In genomic region chr7:53218730-53219504, GRCh38 we compare ENCODE assay signal across 14 cellular contexts.
DNase-seq lines count a peak whose midpoint lies in the region; ATAC-seq and TF ChIP-seq lines count a peak whose summit lies in the region.
"Had no signal": no experiment of that assay in that cellular context is flagged by ENCODE, and none has a peak within 500 bp of the region (broad histone marks: within the 10 kb centered on the region; RNA-seq: fewer than 3 reads in every experiment).

No MANE protein-coding gene starts in this region.

- CTCF ChIA-PET in activated naive CD4-positive, alpha-beta T cell treated with anti-CD3 and anti-CD28 coated beads for 36 hours (lab: Charles Lee): no interaction called here

- TF ChIP-seq POLR2A in suprapubic skin (IDR thresholded peaks at IDR 0.05) (no peak), erythroblast (IDR thresholded peaks at IDR 0.05; ENCODE audit: low read length) (no peak)

- H3K27me3 ChIP-seq in ascending aorta (no peaks in the 10 kb centered on the region), cardiac muscle cell (no peaks in the 10 kb centered on the region), mesendoderm (ENCODE audit: insufficient read depth, low read length, poor library complexity) (no peaks in the 10 kb centered on the region), suprapubic skin (peaks cover 7% of the 10 kb centered on the region)

- intact Hi-C loops in ascending aorta (cut with DNase I): no loop called here
- intact Hi-C loops in activated naive CD4-positive, alpha-beta T cell treated with anti-CD3 and anti-CD28 coated beads for 36 hours (cut with micrococcal nuclease): no loop called here

- no peak overlapping the region for H3K27ac Mint-ChIP-seq in activated naive CD4-positive, alpha-beta T cell treated with anti-CD3 and anti-CD28 coated beads for 36 hours
- H3K27ac Mint-ChIP-seq: activated CD4-positive, alpha-beta T cell treated with anti-CD3 and anti-CD28 coated beads, Interleukin-2, amount 10 ng/mL, durations not matched to agents 7 days and 5 days; activated naive CD4-positive, alpha-beta T cell treated with anti-CD3 and anti-CD28 coated beads, Interleukin-2, amount 50 U/mL, for 72 hours; CD8-positive, alpha-beta T cell; effector memory CD8-positive, alpha-beta T cell had no signal

- no peaks in the 10 kb centered on the region for H3K4me1 Mint-ChIP-seq in activated naive CD4-positive, alpha-beta T cell treated with anti-CD3 and anti-CD28 coated beads for 36 hours (ENCODE audit: low read depth)
- H3K4me1 Mint-ChIP-seq: activated CD4-positive, alpha-beta T cell treated with anti-CD3 and anti-CD28 coated beads, Interleukin-2, amount 10 ng/mL, durations not matched to agents 7 days and 5 days had no signal

- no peak overlapping the region for H3K23ac ChIP-seq in mesendoderm (ENCODE audit: low read length)

- no peak overlapping the region for H2AK5ac ChIP-seq in mesendoderm (ENCODE audit: low read length)

- no peak overlapping the region for H4K8ac ChIP-seq in mesendoderm (ENCODE audit: low read depth, low read length)

- H2BK5ac ChIP-seq in mesendoderm (ENCODE audit: low read length): no peak overlapping the region

- no peak overlapping the region for H2BK15ac ChIP-seq in mesendoderm (replicated peaks; ENCODE audit: low read depth)

- peak overlapping the region; percentile 59 to 63 for H3K4me3 ChIP-seq in ascending aorta
- H3K4me3 ChIP-seq in cardiac muscle cell: peak overlapping the region; percentile 34
- peak overlapping the region; percentile 27 for H3K4me3 ChIP-seq in mesendoderm (ENCODE audit: low read length)
- H3K4me3 ChIP-seq in suprapubic skin: peak overlapping the region; percentile 28
- H3K4me3 ChIP-seq: K562 had no signal

- peak overlapping the region; percentile 26 for H3K4ac ChIP-seq in mesendoderm (ENCODE audit: low read depth, low read length)

- no peaks in the 10 kb centered on the region for H3K79me1 ChIP-seq in mesendoderm (ENCODE audit: low read length)

- WGBS in mesendoderm (ENCODE audit: extremely low coverage, insufficient coverage, low lambda C conversion rate): no CpG with 5 or more reads among the region's 46 CpGs
- 9% methylated on average over 38 of the region's 46 CpGs for WGBS in suprapubic skin

- H3K4me1 ChIP-seq in ascending aorta (no peaks in the 10 kb centered on the region), cardiac muscle cell (ENCODE audit: low read depth) (no peaks in the 10 kb centered on the region), mesendoderm (ENCODE audit: control insufficient read depth, low read depth, low read length) (no peaks in the 10 kb centered on the region), suprapubic skin (no peaks in the 10 kb centered on the region)

- H3K36me3 ChIP-seq in ascending aorta (no peaks in the 10 kb centered on the region), cardiac muscle cell (no peaks in the 10 kb centered on the region), mesendoderm (ENCODE audit: control insufficient read depth, insufficient read depth, low read length) (no peaks in the 10 kb centered on the region), suprapubic skin (no peaks in the 10 kb centered on the region)

- H4K5ac ChIP-seq in mesendoderm (ENCODE audit: low read length): no peak overlapping the region

- H3K9me3 Mint-ChIP-seq in activated naive CD4-positive, alpha-beta T cell treated with anti-CD3 and anti-CD28 coated beads for 36 hours: peaks cover 36% of the 10 kb centered on the region

- peaks cover 2% of the 10 kb centered on the region for H3K36me3 Mint-ChIP-seq in activated naive CD4-positive, alpha-beta T cell treated with anti-CD3 and anti-CD28 coated beads for 36 hours (ENCODE audit: low read depth)
- H3K36me3 Mint-ChIP-seq: CD8-positive, alpha-beta T cell had no signal

- peak overlapping the region; percentile 61 for H3K9ac ChIP-seq in mesendoderm (ENCODE audit: low read length)

- no peak for ATAC-seq in HG03432 (IDR thresholded peaks at IDR 0.05; ENCODE audit: unreplicated experiment)
- ATAC-seq: activated naive CD4-positive, alpha-beta T cell treated with anti-CD3 and anti-CD28 coated beads, Interleukin-2, amount 50 U/mL, for 72 hours; CD8-positive, alpha-beta T cell; effector memory CD8-positive, alpha-beta T cell; K562 had no signal

- peak overlapping the region; percentile 37 for H3K4me2 ChIP-seq in mesendoderm (ENCODE audit: low read length)

- no peak overlapping the region for H3K27ac ChIP-seq in ascending aorta
- H3K27ac ChIP-seq in cardiac muscle cell: no peak overlapping the region
- peak overlapping the region; percentile 90 for H3K27ac ChIP-seq in mesendoderm (ENCODE audit: low read depth, low read length)
- H3K27ac ChIP-seq in suprapubic skin: no peak overlapping the region

- no peak overlapping the region for H3K4me3 Mint-ChIP-seq in activated naive CD4-positive, alpha-beta T cell treated with anti-CD3 and anti-CD28 coated beads for 36 hours
- H3K4me3 Mint-ChIP-seq: activated CD4-positive, alpha-beta T cell treated with anti-CD3 and anti-CD28 coated beads, Interleukin-2, amount 10 ng/mL, durations not matched to agents 7 days and 5 days; CD8-positive, alpha-beta T cell; effector memory CD8-positive, alpha-beta T cell had no signal

- peak in 1 of 3 experiments; percentile 8 for TF ChIP-seq CTCF in ascending aorta (IDR thresholded peaks at IDR 0.05)
- no peak for TF ChIP-seq CTCF in cardiac muscle cell (IDR thresholded peaks at IDR 0.05; ENCODE audit: low read depth, low read length)
- TF ChIP-seq CTCF in suprapubic skin (IDR thresholded peaks at IDR 0.05): no peak

- peaks cover 4% of the 10 kb centered on the region for H3K27me3 Mint-ChIP-seq in activated naive CD4-positive, alpha-beta T cell treated with anti-CD3 and anti-CD28 coated beads for 36 hours (ENCODE audit: low read depth)
- H3K27me3 Mint-ChIP-seq: activated CD4-positive, alpha-beta T cell treated with anti-CD3 and anti-CD28 coated beads, Interleukin-2, amount 10 ng/mL, durations not matched to agents 7 days and 5 days; effector memory CD8-positive, alpha-beta T cell had no signal

- H3K79me2 ChIP-seq in mesendoderm (ENCODE audit: control insufficient read depth, insufficient read depth, low read length): no peaks in the 10 kb centered on the region

- no peak for TF ChIP-seq EP300 in suprapubic skin (IDR thresholded peaks at IDR 0.05)

- H3K56ac ChIP-seq in mesendoderm (ENCODE audit: low read length): peak overlapping the region; percentile 83

- H3K18ac ChIP-seq in mesendoderm (ENCODE audit: low read length): peak overlapping the region; percentile 86

- peak overlapping the region; percentile 7 for H2BK120ac ChIP-seq in mesendoderm (ENCODE audit: low read depth, low read length)

- DNase-seq in ascending aorta (ENCODE audit: low spot score in 2 of 2) (no peak), cardiac muscle cell (ENCODE audit: low read depth in 1 of 2, low spot score in 1 of 2) (peak in 1 of 2 donors; percentile 45), mesendoderm (peak; percentile 73), suprapubic skin (ENCODE audit: low spot score in 2 of 2) (no peak), erythroblast (lab: John Stamatoyannopoulos, UW) (no peak), epidermal melanocyte (ENCODE audit: insufficient read length, low spot score) (no peak)
- no peak for DNase-seq in activated naive CD4-positive, alpha-beta T cell treated with anti-CD3 and anti-CD28 coated beads for 36 hours
- DNase-seq: activated CD4-positive, alpha-beta T cell treated with anti-CD3 and anti-CD28 coated beads, Interleukin-2, amount 10 ng/mL, durations not matched to agents 7 days and 5 days; CD8-positive, alpha-beta T cell; effector memory CD8-positive, alpha-beta T cell; NCI-H2029 had no signal

- H3K9me3 ChIP-seq in ascending aorta (peaks cover 0 to 18% of the 10 kb centered on the region in 2 donors), cardiac muscle cell (ENCODE audit: low read depth) (no peaks in the 10 kb centered on the region), suprapubic skin (peaks cover 11% of the 10 kb centered on the region)
